Comparison of ENCODE assay signal across 18 cellular contexts in the genomic region with DNA sequence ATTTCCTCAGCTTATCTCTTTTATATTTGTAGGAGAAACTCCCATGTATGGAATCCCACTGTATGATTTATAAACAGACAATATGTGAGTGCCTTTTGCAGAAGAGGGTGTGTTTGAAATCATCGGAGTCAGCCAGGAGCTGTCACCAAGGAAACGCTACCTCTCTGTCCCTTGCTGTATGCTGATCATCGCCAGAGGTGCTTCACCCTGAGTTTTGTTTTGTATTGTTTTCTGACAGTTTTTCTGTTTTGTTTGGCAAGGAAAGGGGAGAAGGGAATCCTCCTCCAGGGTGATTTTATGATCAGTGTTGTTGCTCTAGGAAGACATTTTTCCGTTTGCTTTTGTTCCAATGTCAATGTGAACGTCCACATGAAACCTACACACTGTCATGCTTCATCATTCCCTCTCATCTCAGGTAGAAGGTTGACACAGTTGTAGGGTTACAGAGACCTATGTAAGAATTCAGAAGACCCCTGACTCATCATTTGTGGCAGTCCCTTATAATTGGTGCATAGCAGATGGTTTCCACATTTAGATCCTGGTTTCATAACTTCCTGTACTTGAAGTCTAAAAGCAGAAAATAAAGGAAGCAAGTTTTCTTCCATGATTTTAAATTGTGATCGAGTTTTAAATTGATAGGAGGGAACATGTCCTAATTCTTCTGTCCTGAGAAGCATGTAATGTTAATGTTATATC. TPM values are rescaled to one million over a fixed set of nuclear protein-coding genes. Genes with fewer than 3 reads are reported as not detected.
DNase-seq lines count a peak whose midpoint lies in the region; ATAC-seq, FAIRE-seq and TF ChIP-seq lines count a peak whose summit lies in the region.
"Had no signal": no experiment of that assay in that cellular context is flagged by ENCODE, and none has a peak within 500 bp of the region (broad histone marks: within the 10 kb centered on the region; RNA-seq: fewer than 3 reads in every experiment).

No MANE protein-coding gene starts in this region.

- CTCF ChIA-PET in A549 (lab: Yijun Ruan, JAX) (interaction anchor here (0.9 to 4.0 kb wide), 3 partner anchors 22 to 105 kb away, joined by 3 to 13 read pairs (median 13); no protein-coding TSS in a partner anchor), PC-3 (lab: Charles Lee) (no interaction called here)
- CTCF ChIA-PET in CD8-positive, alpha-beta memory T cell (lab: Charles Lee), result no interaction called here

- no peak overlapping the region for H3K27ac Mint-ChIP-seq in CD8-positive, alpha-beta memory T cell
- peak overlapping the region; percentile 5 for H3K27ac Mint-ChIP-seq in T-helper 17 cell
- H3K27ac Mint-ChIP-seq: naive B cell had no signal

- no peaks in the 10 kb centered on the region for H3K27me3 Mint-ChIP-seq in CD8-positive, alpha-beta memory T cell
- H3K27me3 Mint-ChIP-seq in T-helper 17 cell, result no peaks in the 10 kb centered on the region
- H3K27me3 Mint-ChIP-seq: naive B cell had no signal

- no peaks in the 10 kb centered on the region for H3K27me3 ChIP-seq in CD8-positive, alpha-beta memory T cell (ENCODE audit: insufficient read depth, low read length, poor library complexity, severe bottlenecking)
- no peaks in the 10 kb centered on the region for H3K27me3 ChIP-seq in PC-3 (ENCODE audit: low read length)
- no peaks in the 10 kb centered on the region for H3K27me3 ChIP-seq in Peyer's patch

- H3K79me2 ChIP-seq in PC-3 (ENCODE audit: low read length), result no peaks in the 10 kb centered on the region

- no peak for TF ChIP-seq RAD21 in A549 (conservative IDR thresholded peaks at IDR 0.05 in 1 of 2, IDR thresholded peaks at IDR 0.05 in 1 of 2)

- ATAC-seq in A549, result no peak
- ATAC-seq in T-helper 17 cell, result no peak
- no peak for ATAC-seq in HG03280 (IDR thresholded peaks at IDR 0.05; ENCODE audit: unreplicated experiment)
- no peak for ATAC-seq in PC-3
- ATAC-seq: lower lobe of right lung had no signal

- no peaks in the 10 kb centered on the region for H3K9me3 Mint-ChIP-seq in CD8-positive, alpha-beta memory T cell
- H3K9me3 Mint-ChIP-seq: T-helper 2 cell treated with Interferon-gamma antibody and Interleukin-4, amounts not matched to agents 5 μg/mL and 100 μg/mL, for 36 hours had no signal

- H3K36me3 ChIP-seq in CD8-positive, alpha-beta memory T cell (ENCODE audit: insufficient read depth, low read length), result no peaks in the 10 kb centered on the region
- H3K36me3 ChIP-seq in PC-3 (ENCODE audit: low read depth, low read length) (no peaks in the 10 kb centered on the region), Peyer's patch (peaks cover 0 to 27% (median 0%) of the 10 kb centered on the region in 3 donors)

- H3K4me3 ChIP-seq in A549 (no peak overlapping the region), fibroblast of villous mesenchyme (ENCODE audit: low read depth, low read length) (no peak overlapping the region), PC-3 (ENCODE audit: low read length) (no peak overlapping the region), Peyer's patch (no peak overlapping the region)
- H3K4me3 ChIP-seq in CD8-positive, alpha-beta memory T cell (ENCODE audit: low read length), result no peak overlapping the region
- H3K4me3 ChIP-seq: lower lobe of right lung had no signal

- peak overlapping the region in 1 of 2 experiments; percentile 16; a peak in 1 of 6 replicates for H3K27ac ChIP-seq in A549
- H3K27ac ChIP-seq in CD8-positive, alpha-beta memory T cell (ENCODE audit: low read depth, low read length), result peak overlapping the region; percentile 16
- no peak overlapping the region for H3K27ac ChIP-seq in PC-3 (ENCODE audit: low read length)
- no peak overlapping the region for H3K27ac ChIP-seq in Peyer's patch
- H3K27ac ChIP-seq: KMS-11, lower lobe of right lung had no signal

- no peak for TF ChIP-seq EP300 in A549 (IDR thresholded peaks at IDR 0.05)

- H4K20me1 ChIP-seq in PC-3 (ENCODE audit: low read length), result no peaks in the 10 kb centered on the region

- POLR2A ChIA-PET in A549 (lab: Yijun Ruan, JAX) (no interaction called here), PC-3 (lab: Charles Lee; ENCODE audit: unreplicated experiment) (no interaction called here)
- POLR2A ChIA-PET in CD8-positive, alpha-beta memory T cell (lab: Charles Lee), result no interaction called here

- no peaks in the 10 kb centered on the region for H3K36me3 Mint-ChIP-seq in CD8-positive, alpha-beta memory T cell
- H3K36me3 Mint-ChIP-seq in T-helper 17 cell (ENCODE audit: low read depth), result peaks cover under 1% of the 10 kb centered on the region
- H3K36me3 Mint-ChIP-seq: naive B cell had no signal

- no peak overlapping the region for H3K4me3 Mint-ChIP-seq in CD8-positive, alpha-beta memory T cell
- peak overlapping the region; percentile 21 for H3K4me3 Mint-ChIP-seq in T-helper 17 cell
- H3K4me3 Mint-ChIP-seq: naive B cell had no signal

- H3K9ac ChIP-seq in PC-3 (ENCODE audit: low read length), result no peak overlapping the region
- H3K9ac ChIP-seq: KMS-11 had no signal

- 83% methylated on average over 6 of the region's 6 CpGs for WGBS in A549 (ENCODE audit: missing lambda C conversion rate)

- H3K9me2 ChIP-seq in PC-3 (replicated peaks; ENCODE audit: low read length), result no peaks in the 10 kb centered on the region

- BruUV-seq in PC-3 (replicated peaks; lab: Mats Ljungman, UMichigan), result no TSS peak

- FAIRE-seq in A549 (lab: Jason Lieb, UNC), result no peak
- FAIRE-seq: GM12892 had no signal

- intact Hi-C loops in PC-3 (cut with micrococcal nuclease), result no loop called here

- H2AFZ ChIP-seq in PC-3 (ENCODE audit: low read length), result no peak overlapping the region

- peaks cover 11 to 22% (median 12%) of the 10 kb centered on the region in 3 donors for H3K4me1 Mint-ChIP-seq in CD8-positive, alpha-beta memory T cell
- H3K4me1 Mint-ChIP-seq in T-helper 17 cell, result peaks cover 31% of the 10 kb centered on the region

- H3K4me2 ChIP-seq in A549 (no peak overlapping the region), PC-3 (ENCODE audit: low read length) (no peak overlapping the region)
- H3K4me2 ChIP-seq: KMS-11 had no signal

- TF ChIP-seq POLR2A in A549 (IDR thresholded peaks at IDR 0.05; ENCODE audit: low read length) (no peak), Peyer's patch (IDR thresholded peaks at IDR 0.05) (no peak)

- no peak for TF ChIP-seq CTCF in A549 (IDR thresholded peaks at IDR 0.05)
- no peak for TF ChIP-seq CTCF in fibroblast of villous mesenchyme (IDR thresholded peaks at IDR 0.05; ENCODE audit: insufficient read depth, low read depth, low read length)
- TF ChIP-seq CTCF in PC-3 (conservative IDR thresholded peaks at IDR 0.05; ENCODE audit: low read depth, low read length), result no peak
- TF ChIP-seq CTCF in Peyer's patch (IDR thresholded peaks at IDR 0.05), result no peak

- no peaks in the 10 kb centered on the region for H3K9me3 ChIP-seq in A549
- H3K9me3 ChIP-seq in CD8-positive, alpha-beta memory T cell (ENCODE audit: low read length), result no peaks in the 10 kb centered on the region
- H3K9me3 ChIP-seq in T-helper 17 cell (ENCODE audit: control insufficient read depth, low read length, poor library complexity, severe bottlenecking), result no peaks in the 10 kb centered on the region
- H3K9me3 ChIP-seq in PC-3 (ENCODE audit: low read length), result no peaks in the 10 kb centered on the region
- H3K9me3 ChIP-seq in Peyer's patch, result no peaks in the 10 kb centered on the region
- H3K9me3 ChIP-seq: lower lobe of right lung had no signal

- H3K4me1 ChIP-seq in A549 (peaks cover 37% of the 10 kb centered on the region), PC-3 (ENCODE audit: insufficient read depth, low read length) (peaks cover 15% of the 10 kb centered on the region; the same call in 1 of the 2 replicates), Peyer's patch (no peaks in the 10 kb centered on the region)
- H3K4me1 ChIP-seq in CD8-positive, alpha-beta memory T cell (ENCODE audit: insufficient read depth, low read length), result peaks cover 29% of the 10 kb centered on the region

- DNase-seq in A549 (ENCODE audit: low read depth in 1 of 2, low spot score in 1 of 2), result no peak
- no peak for DNase-seq in CD8-positive, alpha-beta memory T cell
- DNase-seq in T-helper 17 cell, result no peak
- DNase-seq in fibroblast of villous mesenchyme (ENCODE audit: low read depth), result peak; percentile 61
- no peak for DNase-seq in PC-3
- DNase-seq in Peyer's patch, result no peak
- no peak for DNase-seq in cerebellar nuclear complex (lab: John Stamatoyannopoulos, UW)
- DNase-seq: central memory CD4-positive, alpha-beta T cell; effector memory CD4-positive, alpha-beta T cell; GDM1; lower lobe of right lung; naive B cell; NCI-H2227 treated with DMSO at 0.1 percent for 48 hours; SHP77 had no signal

- no peaks in the 10 kb centered on the region for H3F3A ChIP-seq in PC-3 (ENCODE audit: low read length, unreplicated experiment)

TF ChIP-seq in A549, 52 proteins besides CTCF, POLR2A, EP300 and RAD21 (continues in another document):
- peak; percentile 16 for TF ChIP-seq MAFK (IDR thresholded peaks at IDR 0.05; ENCODE audit: partially characterized antibody)

RNA-seq across cellular contexts. Expression of a gene that starts 18.0 kb away (rescaled TPM):
- polyA plus RNA-seq in A549 (2011; rRNA removed), result 666 and 725 TPM in 2 replicates
- polyA plus RNA-seq in A549 (2012; cell fraction: cytosol; rRNA removed), result 308 and 392 TPM in 2 replicates
- 321 and 389 TPM in 2 replicates for polyA plus RNA-seq in A549 (2012; cell fraction: nucleus; rRNA removed)
- polyA plus RNA-seq in A549 (2017; fragmentation: RNase III; extraction: RNeasy Plus Mini Kit Qiagen cat#74134 plus additional on column Dnase treatment), result 546 to 902 TPM (median 660 TPM) in 3 replicates
- polyA minus RNA-seq in A549 (2011; rRNA and poly(A)+ RNA removed), result 113 and 147 TPM in 2 replicates
- 10 to 100 TPM in 1 of 2 experiments, 1 to 10 TPM in 1; 8.8 to 10.7 TPM for total RNA-seq in CD8-positive, alpha-beta memory T cell
- polyA plus RNA-seq in CD8-positive, alpha-beta memory T cell, result 0.82 TPM
- total RNA-seq in T-helper 17 cell, result 1 to 10 TPM; 3.4 to 4.0 TPM
- 156 and 163 TPM in 2 replicates for total RNA-seq in fibroblast of villous mesenchyme
- total RNA-seq in PC-3 (2014; rRNA removed), result 63.2 and 71.7 TPM in 2 replicates
- 10 to 100 TPM; 14.3 to 23.5 (median 19.6) TPM for total RNA-seq in Peyer's patch
